In genomic region chr2:95281071-95281470, GRCh38 we compare ENCODE assay signal across 26 cellular contexts. TPM values are rescaled to one million over a fixed set of nuclear protein-coding genes. Genes with fewer than 3 reads are reported as not detected.
"Had no signal": no experiment of that assay in that cellular context is flagged by ENCODE, and none has a peak within 500 bp of the region (broad histone marks: within the 10 kb centered on the region; RNA-seq: fewer than 3 reads in every experiment).

No MANE protein-coding gene starts in this region.

- H3K27ac ChIP-seq: HL-60, KMS-11, SJSA1, SK-N-MC had no signal

- ATAC-seq: K562, Panc1, PC-3 had no signal

- H3K9me3 ChIP-seq: SJSA1 had no signal

- H3K36me3 ChIP-seq: SJSA1 had no signal

- DNase-seq: Kasumi-1; MV-4-11; NCI-H1048; NCI-H1105; NCI-H1417; NCI-H1436 treated with DMSO at 0.1 percent for 48 hours; NCI-H1694; NCI-H187 treated with DMSO at 0.1 percent for 48 hours; NCI-H2029 treated with DMSO at 0.1 percent for 48 hours; NCI-H2171 treated with DMSO at 0.1 percent for 48 hours; NCI-H345; NCI-H446 treated with DMSO at 0.1 percent for 48 hours; NCI-H510A treated with DMSO at 0.1 percent for 48 hours; NCI-H526; NK-92 treated with Interleukin-12 subunit alpha and Interleukin-12 subunit beta, amount 100 ng/mL, for 24 hours; PC-3; SIG-M5 had no signal

- H3K27me3 ChIP-seq: SJSA1 had no signal

- FAIRE-seq: HTR-8/SVneo, K562 had no signal

- H3K4me3 ChIP-seq: K562, SJSA1, SK-N-MC had no signal

- H3K9ac ChIP-seq: KMS-11 had no signal

- H3K4me2 ChIP-seq: KMS-11 had no signal

- H3K4me1 ChIP-seq: SJSA1 had no signal

RNA-seq across cellular contexts. Expression of gene PROM2, which starts 6.8 kb away (rescaled TPM):
- total RNA-seq: K562 had no signal
- polyA plus RNA-seq: IgD-negative memory B cell, K562 had no signal

RNA-seq across cellular contexts. Expression of gene KCNIP3, which starts 16.1 kb away (rescaled TPM):
- total RNA-seq: OCI-LY7 had no signal
- polyA plus RNA-seq: IgD-negative memory B cell, K562 had no signal
